25 cellular contexts compared by ENCODE assay signal in the genomic region with DNA sequence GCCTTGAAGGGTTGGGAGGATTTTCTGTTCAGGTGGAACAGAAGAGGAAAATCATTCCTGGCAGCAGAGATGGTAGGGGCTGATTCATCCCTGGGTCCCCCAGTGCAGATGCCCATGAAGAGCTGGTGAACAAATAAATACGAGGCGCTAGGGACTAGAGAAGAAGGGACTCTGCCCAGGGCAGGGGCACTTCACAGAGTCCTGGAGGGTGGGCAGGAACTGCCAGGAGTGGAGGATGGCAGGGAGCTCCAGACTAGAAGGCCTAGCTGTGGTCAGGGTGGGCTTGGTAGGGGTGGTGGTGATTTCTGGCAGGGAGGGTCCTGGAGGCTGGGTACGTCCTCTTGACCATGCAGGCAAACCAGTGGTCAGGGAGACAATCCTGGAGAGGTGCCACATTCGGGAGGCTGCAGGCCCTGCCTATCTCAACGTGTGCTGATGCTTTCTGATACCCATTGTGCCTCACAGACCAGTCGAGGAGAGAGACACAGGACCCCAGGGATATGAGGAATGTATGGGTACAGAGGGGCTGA.
DNase-seq lines count a peak whose midpoint lies in the region; ATAC-seq and TF ChIP-seq lines count a peak whose summit lies in the region.
"Had no signal": no experiment of that assay in that cellular context is flagged by ENCODE, and none has a peak within 500 bp of the region (broad histone marks: within the 10 kb centered on the region; RNA-seq: fewer than 3 reads in every experiment).

No MANE protein-coding gene starts in this region.

- intact Hi-C loops in activated naive CD4-positive, alpha-beta T cell treated with anti-CD3 and anti-CD28 coated beads for 36 hours (cut with micrococcal nuclease): loop anchor here (2.0 kb wide), 1 partner anchor 41 kb away; no protein-coding TSS in a partner anchor
- intact Hi-C loops in activated B cell treated with CpG ODN at 0.5 μM for 24 hours (cut with micrococcal nuclease): no loop called here

- H3K27ac Mint-ChIP-seq in activated naive CD4-positive, alpha-beta T cell treated with anti-CD3 and anti-CD28 coated beads for 36 hours: peak overlapping the region; percentile 16
- peak overlapping the region in 1 of 2 donors; percentile 73 for H3K27ac Mint-ChIP-seq in activated naive CD4-positive, alpha-beta T cell treated with anti-CD3 and anti-CD28 coated beads, Interleukin-2, amount 50 U/mL, for 72 hours
- H3K27ac Mint-ChIP-seq in activated B cell treated with CpG ODN at 0.5 μM for 24 hours (peak overlapping the region; percentile 11), nephron progenitor cell (peak overlapping the region; percentile 72)
- H3K27ac Mint-ChIP-seq: activated CD4-positive, alpha-beta memory T cell treated with anti-CD3 and anti-CD28 coated beads for 36 hours; activated naive CD4-positive, alpha-beta T cell treated with anti-CD3 and anti-CD28 coated beads, Interleukin-2, amount 10 ng/mL, durations not matched to agents 7 days and 5 days; activated T-cell treated with anti-CD3 and anti-CD28 coated beads, Interleukin-2, amount 50 U/mL, for 72 hours; T-helper 17 cell had no signal

- POLR2A ChIA-PET in activated B cell treated with CpG ODN at 0.5 μM for 24 hours (lab: Charles Lee): interaction anchor here (0.6 kb wide), 1 partner anchor 409 kb away, joined by 7 read pairs; no protein-coding TSS in a partner anchor

- no peak overlapping the region for H3K4me3 Mint-ChIP-seq in activated naive CD4-positive, alpha-beta T cell treated with anti-CD3 and anti-CD28 coated beads for 36 hours
- no peak overlapping the region for H3K4me3 Mint-ChIP-seq in activated B cell treated with CpG ODN at 0.5 μM for 24 hours
- H3K4me3 Mint-ChIP-seq in nephron progenitor cell: no peak overlapping the region
- H3K4me3 Mint-ChIP-seq: activated CD4-positive, alpha-beta memory T cell treated with anti-CD3 and anti-CD28 coated beads for 36 hours; activated naive CD4-positive, alpha-beta T cell treated with anti-CD3 and anti-CD28 coated beads, Interleukin-2, amount 10 ng/mL, durations not matched to agents 7 days and 5 days; activated T-cell treated with anti-CD3 and anti-CD28 coated beads, Interleukin-2, amount 50 U/mL, for 72 hours; T-helper 17 cell had no signal

- peaks cover 14% of the 10 kb centered on the region for H3K36me3 Mint-ChIP-seq in activated naive CD4-positive, alpha-beta T cell treated with anti-CD3 and anti-CD28 coated beads for 36 hours (ENCODE audit: low read depth)
- peaks cover 0 to 6% of the 10 kb centered on the region in 2 donors for H3K36me3 Mint-ChIP-seq in activated naive CD4-positive, alpha-beta T cell treated with anti-CD3 and anti-CD28 coated beads, Interleukin-2, amount 50 U/mL, for 72 hours
- H3K36me3 Mint-ChIP-seq in activated B cell treated with CpG ODN at 0.5 μM for 24 hours (ENCODE audit: low read depth) (peaks cover 45% of the 10 kb centered on the region), nephron progenitor cell (ENCODE audit: low read depth) (peaks cover 26% of the 10 kb centered on the region)
- H3K36me3 Mint-ChIP-seq: activated naive CD4-positive, alpha-beta T cell treated with anti-CD3 and anti-CD28 coated beads, Interleukin-2, amount 10 ng/mL, durations not matched to agents 7 days and 5 days had no signal

- H3K9me3 Mint-ChIP-seq in activated naive CD4-positive, alpha-beta T cell treated with anti-CD3 and anti-CD28 coated beads for 36 hours: peaks cover 1% of the 10 kb centered on the region
- H3K9me3 Mint-ChIP-seq in activated naive CD4-positive, alpha-beta T cell treated with anti-CD3 and anti-CD28 coated beads, Interleukin-2, amount 50 U/mL, for 72 hours: peaks cover 0 to 3% of the 10 kb centered on the region in 2 donors
- no peaks in the 10 kb centered on the region for H3K9me3 Mint-ChIP-seq in activated B cell treated with CpG ODN at 0.5 μM for 24 hours
- peaks cover 21% of the 10 kb centered on the region for H3K9me3 Mint-ChIP-seq in nephron progenitor cell

- CTCF ChIA-PET in activated naive CD4-positive, alpha-beta T cell treated with anti-CD3 and anti-CD28 coated beads for 36 hours (lab: Charles Lee): no interaction called here
- CTCF ChIA-PET in activated B cell treated with CpG ODN at 0.5 μM for 24 hours (lab: Charles Lee): no interaction called here

- no peaks in the 10 kb centered on the region for H3K4me1 Mint-ChIP-seq in activated naive CD4-positive, alpha-beta T cell treated with anti-CD3 and anti-CD28 coated beads for 36 hours (ENCODE audit: low read depth)
- H3K4me1 Mint-ChIP-seq in activated B cell treated with CpG ODN at 0.5 μM for 24 hours (peaks cover 26% of the 10 kb centered on the region), nephron progenitor cell (peaks cover 18% of the 10 kb centered on the region)
- H3K4me1 Mint-ChIP-seq: activated naive CD4-positive, alpha-beta T cell treated with anti-CD3 and anti-CD28 coated beads, Interleukin-2, amount 10 ng/mL, durations not matched to agents 7 days and 5 days had no signal

- no peak for ATAC-seq in activated naive CD4-positive, alpha-beta T cell treated with anti-CD3 and anti-CD28 coated beads, Interleukin-2, amount 50 U/mL, for 72 hours
- no peak for ATAC-seq in activated B cell treated with CpG ODN at 0.5 μM for 24 hours (ENCODE audit: low read depth)
- no peak for ATAC-seq in GM21423 (IDR thresholded peaks at IDR 0.05; ENCODE audit: unreplicated experiment)
- ATAC-seq: activated T-cell treated with anti-CD3 and anti-CD28 coated beads, Interleukin-2, amount 50 U/mL, for 72 hours; body of pancreas; pancreas; T-helper 17 cell had no signal

- TF ChIP-seq CTCF in activated B cell treated with CpG ODN at 0.5 μM for 24 hours (IDR thresholded peaks at IDR 0.05): no peak
- no peak for TF ChIP-seq CTCF in nephron progenitor cell (IDR thresholded peaks at IDR 0.05)

- no peak for DNase-seq in activated naive CD4-positive, alpha-beta T cell treated with anti-CD3 and anti-CD28 coated beads for 36 hours
- no peak for DNase-seq in activated naive CD4-positive, alpha-beta T cell treated with anti-CD3 and anti-CD28 coated beads, Interleukin-2, amount 50 U/mL, for 72 hours (ENCODE audit: low spot score in 2 of 2)
- no peak for DNase-seq in activated B cell treated with CpG ODN at 0.5 μM for 24 hours
- no peak for DNase-seq in nephron progenitor cell
- DNase-seq in putamen (ENCODE audit: low spot score): no peak
- no peak for DNase-seq in stimulated activated naive CD4-positive, alpha-beta T cell (lab: John Stamatoyannopoulos, UW)
- DNase-seq in activated CD4-positive, alpha-beta T cell treated with anti-CD3 and anti-CD28 coated beads, Interleukin-2, amount 50 U/mL, for 4 hours: no peak
- DNase-seq: 8988T; activated CD4-positive, alpha-beta memory T cell treated with anti-CD3 and anti-CD28 coated beads for 36 hours; activated CD4-positive, CD25-positive, alpha-beta regulatory T cell treated with anti-CD3 and anti-CD28 coated beads, Interleukin-2, amount 50 U/mL, for 72 hours; activated naive CD4-positive, alpha-beta T cell treated with anti-CD3 and anti-CD28 coated beads, Interleukin-2, amount 10 ng/mL, durations not matched to agents 7 days and 5 days; activated T-cell treated with anti-CD3 and anti-CD28 coated beads, Interleukin-2, amount 50 U/mL, for 72 hours; body of pancreas; cerebellar nuclear complex; COR-L47; foreskin melanocyte; left colon; NCI-H1417 treated with DMSO at 0.1 percent for 48 hours; NCI-H2081; NCI-H526 treated with DMSO at 0.1 percent for 48 hours; Right ventricle myocardium superior; stimulated activated CD4-positive, alpha-beta T cell treated with anti-CD3 and anti-CD28 coated beads, Interleukin-1b, Interleukin-23, amount 100 ng/mL, for 48 hours; T-helper 17 cell had no signal

- no peaks in the 10 kb centered on the region for H3K27me3 Mint-ChIP-seq in activated naive CD4-positive, alpha-beta T cell treated with anti-CD3 and anti-CD28 coated beads for 36 hours (ENCODE audit: low read depth)
- no peaks in the 10 kb centered on the region for H3K27me3 Mint-ChIP-seq in activated B cell treated with CpG ODN at 0.5 μM for 24 hours
- H3K27me3 Mint-ChIP-seq in nephron progenitor cell (ENCODE audit: low read depth, poor library complexity): peaks cover 16% of the 10 kb centered on the region
- H3K27me3 Mint-ChIP-seq: activated CD4-positive, alpha-beta memory T cell treated with anti-CD3 and anti-CD28 coated beads for 36 hours; activated naive CD4-positive, alpha-beta T cell treated with anti-CD3 and anti-CD28 coated beads, Interleukin-2, amount 10 ng/mL, durations not matched to agents 7 days and 5 days; T-helper 17 cell had no signal
